In the genomic region with DNA sequence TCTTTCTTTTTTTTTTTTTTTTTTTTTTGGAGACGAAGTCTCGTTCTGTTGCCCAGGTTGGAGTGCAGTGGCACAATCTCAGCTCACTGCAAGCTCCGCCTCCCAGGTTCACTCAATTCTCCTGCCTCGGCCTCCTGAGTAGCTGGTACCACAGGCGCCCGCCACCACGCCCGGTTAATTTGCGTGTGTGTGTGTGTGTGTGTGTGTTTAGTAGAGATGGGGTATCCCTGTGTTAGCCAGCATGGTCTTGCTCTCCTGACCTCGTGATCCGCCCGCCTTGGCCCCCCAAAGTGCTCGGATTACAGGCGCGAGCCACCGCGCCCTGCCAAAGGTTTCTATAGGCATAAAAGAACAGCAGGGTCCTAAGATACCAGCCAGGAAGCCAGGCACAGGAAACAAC, we compare ENCODE assay signal across 13 cellular contexts.
DNase-seq lines count a peak whose midpoint lies in the region.
"Had no signal": no experiment of that assay in that cellular context is flagged by ENCODE, and none has a peak within 500 bp of the region (broad histone marks: within the 10 kb centered on the region; RNA-seq: fewer than 3 reads in every experiment).

No MANE protein-coding gene starts in this region.

- H3K18ac ChIP-seq in neuronal stem cell (ENCODE audit: low read length), result peak overlapping the region; percentile 57

- H3K27ac ChIP-seq in neuronal stem cell (replicated peaks; ENCODE audit: low read length), result no peak overlapping the region

- H3K36me3 ChIP-seq in neuronal stem cell (replicated peaks in 1 of 2; ENCODE audit: control insufficient read depth in 2 of 2, insufficient read depth in 2 of 2, low read length in 2 of 2), result no peaks in the 10 kb centered on the region
- H3K36me3 ChIP-seq: HAP-1 had no signal

- H3K27me3 ChIP-seq in neuronal stem cell (ENCODE audit: control insufficient read depth in 3 of 3, insufficient read depth in 3 of 3, low read depth in 1 of 3, low read length in 3 of 3), result no peaks in the 10 kb centered on the region

- H3K4ac ChIP-seq in neuronal stem cell (ENCODE audit: low read length), result no peak overlapping the region

- WGBS in neuronal stem cell (ENCODE audit: extremely low coverage in 2 of 2, insufficient read length in 2 of 2, insufficient replicate concordance in 1 of 2), 2 donors, result no CpG with 5 or more reads among the region's 17 CpGs

- no peak overlapping the region for H2BK120ac ChIP-seq in neuronal stem cell (ENCODE audit: low read depth, low read length)

- DNase-seq in activated gamma-delta T cell (lab: John Stamatoyannopoulos, UW), result peak; percentile 3
- DNase-seq in activated gamma-delta T cell treated with Interleukin-2 at 50 U/mL for 16 hours, result no peak
- peak; percentile 79 for DNase-seq in NCI-H69 (lab: John Stamatoyannopoulos, UW)
- no peak for DNase-seq in neuronal stem cell (ENCODE audit: low spot score)
- no peak for DNase-seq in activated CD4-positive, alpha-beta T cell treated with anti-CD3 and anti-CD28 coated beads, Interleukin-2, amount 50 U/mL, for 48 hours
- DNase-seq in NCI-H526 treated with DMSO at 0.1 percent for 48 hours (lab: John Stamatoyannopoulos, UW), result no peak
- DNase-seq: C1 segment of cervical spinal cord; CD4-positive, alpha-beta memory T cell; DMS 273 treated with DMSO at 0.1 percent for 48 hours; DND-41; HFFc6 had no signal

- no peaks in the 10 kb centered on the region for H3K9me3 ChIP-seq in neuronal stem cell (replicated peaks in 1 of 2; ENCODE audit: control insufficient read depth in 2 of 2, insufficient read depth in 1 of 2, low read depth in 1 of 2, low read length in 2 of 2)
- H3K9me3 ChIP-seq: HAP-1 had no signal

- peaks cover 0 to 2% of the 10 kb centered on the region in 2 donors for H3K4me1 ChIP-seq in neuronal stem cell (ENCODE audit: control insufficient read depth in 2 of 2, insufficient read depth in 1 of 2, low read depth in 1 of 2, low read length in 2 of 2)
- H3K4me1 ChIP-seq: HAP-1 had no signal

- H3K4me3 ChIP-seq in neuronal stem cell (ENCODE audit: low read length in 2 of 2), result no peak overlapping the region
- H3K4me3 ChIP-seq: GM23338, HAP-1 had no signal

- H3K9ac ChIP-seq in neuronal stem cell (ENCODE audit: low read depth, low read length, poor library complexity), result no peak overlapping the region

- no peak overlapping the region for H2AFZ ChIP-seq in neuronal stem cell (ENCODE audit: low read length)
- H2AFZ ChIP-seq: GM23338 had no signal

- H2AK5ac ChIP-seq in neuronal stem cell (ENCODE audit: low read depth, low read length), result no peak overlapping the region

- H3K4me2 ChIP-seq in neuronal stem cell (ENCODE audit: insufficient read depth, low read length, poor library complexity, severe bottlenecking), result no peak overlapping the region
- H3K4me2 ChIP-seq: GM23338 had no signal

- H4K91ac ChIP-seq in neuronal stem cell (ENCODE audit: low read depth, low read length, poor library complexity), result no peak overlapping the region

- no peak overlapping the region for H2BK5ac ChIP-seq in neuronal stem cell (ENCODE audit: low read length)

- no peak overlapping the region for H2BK12ac ChIP-seq in neuronal stem cell (ENCODE audit: low read length)

- H3K23ac ChIP-seq in neuronal stem cell (ENCODE audit: low read depth, low read length, poor library complexity), result no peak overlapping the region

- H3K79me1 ChIP-seq in neuronal stem cell (ENCODE audit: low read depth, low read length), result no peaks in the 10 kb centered on the region

- no peak overlapping the region for H3K14ac ChIP-seq in neuronal stem cell (ENCODE audit: low read length)

- H2BK15ac ChIP-seq in neuronal stem cell (ENCODE audit: low read length), result no peak overlapping the region

- no peak overlapping the region for H4K8ac ChIP-seq in neuronal stem cell (ENCODE audit: low read depth, low read length)

Comparison
In these comparisons a context has a peak if more than half of its experiments do, and no peak if none do; other contexts are left out.
1. DNase-seq: peak in activated gamma-delta T cell (single experiment) and NCI-H69 (single experiment); none in activated gamma-delta T cell treated with Interleukin-2 at 50 U/mL for 16 hours (single experiment), neuronal stem cell (single experiment), activated CD4-positive, alpha-beta T cell treated with anti-CD3 and anti-CD28 coated beads, Interleukin-2, amount 50 U/mL, for 48 hours (0 of 2) and NCI-H526 treated with DMSO at 0.1 percent for 48 hours (single experiment).